Comparison of ENCODE assay signal across 30 cellular contexts in genomic region chr9:90466481-90466880, GRCh38.
"Had no signal": no experiment of that assay in that cellular context is flagged by ENCODE, and none has a peak within 500 bp of the region (broad histone marks: within the 10 kb centered on the region; RNA-seq: fewer than 3 reads in every experiment).

No MANE protein-coding gene starts in this region.

- H3K4me3 ChIP-seq: adrenal gland, body of pancreas, breast epithelium had no signal

- H3K27ac ChIP-seq: adrenal gland, body of pancreas, brain microvascular endothelial cell, breast epithelium had no signal

- H3K27me3 ChIP-seq: adrenal gland, body of pancreas, brain microvascular endothelial cell, breast epithelium had no signal

- H3K36me3 ChIP-seq: adrenal gland, brain microvascular endothelial cell, breast epithelium had no signal

- H3K9me3 ChIP-seq: adrenal gland, body of pancreas, breast epithelium had no signal

- H3K4me1 ChIP-seq: adrenal gland, body of pancreas, breast epithelium had no signal

- DNase-seq: activated B cell treated with CpG ODN at 0.5 μM for 24 hours; activated CD4-positive, alpha-beta memory T cell treated with anti-CD3 and anti-CD28 coated beads for 36 hours; activated CD4-positive, alpha-beta T cell treated with anti-CD3 and anti-CD28 coated beads for 4 hours; activated CD4-positive, alpha-beta T cell treated with anti-CD3 and anti-CD28 coated beads, Interleukin-2, amount 10 ng/mL, durations not matched to agents 24 days and 14 days; activated CD4-positive, alpha-beta T cell treated with anti-CD3 and anti-CD28 coated beads, Interleukin-2, amount 50 U/mL, for 1 hour; activated CD4-positive, alpha-beta T cell treated with anti-CD3 and anti-CD28 coated beads, Interleukin-2, amount 50 U/mL, for 4 hours; activated CD4-positive, CD25-positive, alpha-beta regulatory T cell treated with anti-CD3 and anti-CD28 coated beads, Interleukin-2, amount 50 U/mL, for 72 hours; activated CD8-positive, alpha-beta memory T cell treated with anti-CD3 and anti-CD28 coated beads, Interleukin-2, amount 50 U/mL, for 4 hours; activated CD8-positive, alpha-beta T cell treated with anti-CD3 and anti-CD28 coated beads for 36 hours; activated effector memory CD4-positive, alpha-beta T cell treated with anti-CD3 and anti-CD28 coated beads, Interleukin-2, amount 50 U/mL, for 16 hours; activated gamma-delta T cell treated with Interleukin-2 at 50 U/mL for 16 hours; activated naive CD4-positive, alpha-beta T cell; activated naive CD4-positive, alpha-beta T cell treated with anti-CD3 and anti-CD28 coated beads for 36 hours; activated naive CD4-positive, alpha-beta T cell treated with anti-CD3 and anti-CD28 coated beads, Interleukin-2, amount 50 U/mL, for 16 hours; activated naive CD8-positive, alpha-beta T cell treated with anti-CD3 and anti-CD28 coated beads for 36 hours; activated T-cell treated with anti-CD3 and anti-CD28 coated beads for 4 hours; activated T-cell treated with anti-CD3 and anti-CD28 coated beads, Interleukin-2, amount 50 U/mL, for 1 hour; activated T-cell treated with anti-CD3 and anti-CD28 coated beads, Interleukin-2, amount 50 U/mL, for 4 hours; activated T-cell treated with anti-CD3 and anti-CD28 coated beads, Interleukin-2, amount 50 U/mL, for 72 hours; adrenal gland; amniotic stem cell; aorta; body of pancreas; brain microvascular endothelial cell; central memory CD4-positive, alpha-beta T cell; cerebellar nuclear complex; T-helper 1 cell; T-helper 2 cell; T-helper 9 cell had no signal
